ENCODE assay signal across 1 cellular context in the genomic region with DNA sequence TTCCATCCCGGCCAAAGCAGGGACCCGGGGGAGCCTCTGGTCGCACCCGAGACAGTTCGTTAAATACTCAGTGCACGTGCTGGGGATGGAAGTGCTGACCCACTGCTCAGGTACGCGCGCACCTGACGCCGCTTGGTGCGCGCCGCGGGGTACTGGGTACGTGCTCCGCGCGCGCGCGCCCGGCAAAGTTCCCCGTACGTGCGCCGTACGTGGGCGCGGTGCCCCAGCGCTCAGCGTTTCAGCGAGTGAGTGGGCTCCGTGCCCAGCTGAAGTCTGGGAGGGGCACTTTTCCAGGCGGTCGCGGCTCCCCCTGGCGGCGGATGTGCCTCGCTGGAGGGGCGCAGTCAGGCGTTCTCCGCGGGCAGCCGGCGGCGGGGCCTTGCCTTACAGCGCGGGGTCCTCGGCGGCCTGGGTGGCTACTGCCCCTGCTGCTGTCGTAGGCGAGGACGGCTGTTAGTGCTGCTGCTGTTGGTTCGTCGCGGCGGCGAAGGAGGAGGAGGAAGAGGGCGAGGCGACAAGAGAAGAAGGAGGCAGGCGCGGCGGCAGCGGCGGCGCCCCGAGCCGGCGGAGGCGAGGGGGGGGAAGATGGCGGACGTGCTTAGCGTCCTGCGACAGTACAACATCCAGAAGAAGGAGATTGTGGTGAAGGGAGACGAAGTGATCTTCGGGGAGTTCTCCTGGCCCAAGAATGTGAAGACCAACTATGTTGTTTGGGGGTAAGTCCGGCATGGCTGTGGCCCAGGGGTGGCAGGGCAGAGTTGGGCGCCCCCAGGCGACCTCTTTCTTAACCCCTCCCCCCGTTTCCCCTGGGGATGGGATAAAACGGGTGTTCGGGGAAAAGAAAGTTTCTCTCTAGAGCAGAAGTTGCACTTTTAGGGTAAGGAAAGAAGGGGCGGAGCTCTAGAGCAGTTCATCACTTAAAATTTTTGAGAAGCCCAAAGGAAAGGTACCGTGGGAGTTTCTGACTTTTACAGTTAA.
TF ChIP-seq lines count a peak whose summit lies in the region.

A gene (plus strand): TSS at position 416 of the 978 bp plus-strand sequence. CDS start 170 bp downstream, at position 586.

TF ChIP-seq in K562, 482 proteins besides CTCF, POLR2A, EP300 and RAD21 (continued from another document and continues in another):
- TF ChIP-seq TAF1 (IDR thresholded peaks at IDR 0.05; ENCODE audit: control insufficient read depth, extremely low read depth, insufficient read depth, low read length, severe bottlenecking): peak; percentile 82
- TF ChIP-seq NR3C1 (CRISPR knock-in tag; IDR thresholded peaks at IDR 0.05): 0 out of 2 replicates have a peak, but pooled peaks have one; percentile 44
- TF ChIP-seq MAFF (IDR thresholded peaks at IDR 0.05; ENCODE audit: low read length): no peak
- TF ChIP-seq, protein P1, sequence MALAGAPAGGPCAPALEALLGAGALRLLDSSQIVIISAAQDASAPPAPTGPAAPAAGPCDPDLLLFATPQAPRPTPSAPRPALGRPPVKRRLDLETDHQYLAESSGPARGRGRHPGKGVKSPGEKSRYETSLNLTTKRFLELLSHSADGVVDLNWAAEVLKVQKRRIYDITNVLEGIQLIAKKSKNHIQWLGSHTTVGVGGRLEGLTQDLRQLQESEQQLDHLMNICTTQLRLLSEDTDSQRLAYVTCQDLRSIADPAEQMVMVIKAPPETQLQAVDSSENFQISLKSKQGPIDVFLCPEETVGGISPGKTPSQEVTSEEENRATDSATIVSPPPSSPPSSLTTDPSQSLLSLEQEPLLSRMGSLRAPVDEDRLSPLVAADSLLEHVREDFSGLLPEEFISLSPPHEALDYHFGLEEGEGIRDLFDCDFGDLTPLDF (CRISPR knock-in tag; IDR thresholded peaks at IDR 0.05): peak; percentile 89
- TF ChIP-seq ZNF239 (CRISPR knock-in tag; IDR thresholded peaks at IDR 0.05): no peak; the same call in 1 of the 2 replicates
- no peak for TF ChIP-seq ZNF830 (CRISPR knock-in tag; IDR thresholded peaks at IDR 0.05)
- TF ChIP-seq RFX5 (IDR thresholded peaks at IDR 0.05; ENCODE audit: low read depth, low read length): no peak
- TF ChIP-seq FOXK1 (CRISPR knock-in tag; IDR thresholded peaks at IDR 0.05; ENCODE audit: borderline replicate concordance): no peak
- no peak; the same call in 1 of the 2 replicates for TF ChIP-seq DPF2 (IDR thresholded peaks at IDR 0.05)
- TF ChIP-seq GTF2F1 (IDR thresholded peaks at IDR 0.05; ENCODE audit: low read depth, low read length): peak; percentile 83
- no peak for TF ChIP-seq ZC3H4 (CRISPR knock-in tag; IDR thresholded peaks at IDR 0.05; ENCODE audit: borderline replicate concordance)
- TF ChIP-seq TRIM28 (IDR thresholded peaks at IDR 0.05): no peak; the same call in 1 of the 2 replicates
- TF ChIP-seq MAFK (IDR thresholded peaks at IDR 0.05; ENCODE audit: low read length): peak; percentile 31; the same call in 1 of the 2 replicates
- TF ChIP-seq MYC (IDR thresholded peaks at IDR 0.05; ENCODE audit: low read depth, low read length): peak; percentile 93
- peak; percentile 48 for TF ChIP-seq MYC (CRISPR knock-in tag; IDR thresholded peaks at IDR 0.05; ENCODE audit: borderline replicate concordance, low read depth)
- TF ChIP-seq SP2 (IDR thresholded peaks at IDR 0.05; ENCODE audit: extremely low read depth, low read depth, low read length, poor library complexity, severe bottlenecking): no peak
- TF ChIP-seq, protein P2, sequence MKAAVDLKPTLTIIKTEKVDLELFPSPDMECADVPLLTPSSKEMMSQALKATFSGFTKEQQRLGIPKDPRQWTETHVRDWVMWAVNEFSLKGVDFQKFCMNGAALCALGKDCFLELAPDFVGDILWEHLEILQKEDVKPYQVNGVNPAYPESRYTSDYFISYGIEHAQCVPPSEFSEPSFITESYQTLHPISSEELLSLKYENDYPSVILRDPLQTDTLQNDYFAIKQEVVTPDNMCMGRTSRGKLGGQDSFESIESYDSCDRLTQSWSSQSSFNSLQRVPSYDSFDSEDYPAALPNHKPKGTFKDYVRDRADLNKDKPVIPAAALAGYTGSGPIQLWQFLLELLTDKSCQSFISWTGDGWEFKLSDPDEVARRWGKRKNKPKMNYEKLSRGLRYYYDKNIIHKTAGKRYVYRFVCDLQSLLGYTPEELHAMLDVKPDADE (conservative IDR thresholded peaks at IDR 0.05; ENCODE audit: control insufficient read depth, low read depth, low read length): peak; percentile 36; the same call in 1 of the 2 replicates
- no peak for TF ChIP-seq IFI16 (CRISPR knock-in tag; IDR thresholded peaks at IDR 0.05)
- TF ChIP-seq, protein P3, sequence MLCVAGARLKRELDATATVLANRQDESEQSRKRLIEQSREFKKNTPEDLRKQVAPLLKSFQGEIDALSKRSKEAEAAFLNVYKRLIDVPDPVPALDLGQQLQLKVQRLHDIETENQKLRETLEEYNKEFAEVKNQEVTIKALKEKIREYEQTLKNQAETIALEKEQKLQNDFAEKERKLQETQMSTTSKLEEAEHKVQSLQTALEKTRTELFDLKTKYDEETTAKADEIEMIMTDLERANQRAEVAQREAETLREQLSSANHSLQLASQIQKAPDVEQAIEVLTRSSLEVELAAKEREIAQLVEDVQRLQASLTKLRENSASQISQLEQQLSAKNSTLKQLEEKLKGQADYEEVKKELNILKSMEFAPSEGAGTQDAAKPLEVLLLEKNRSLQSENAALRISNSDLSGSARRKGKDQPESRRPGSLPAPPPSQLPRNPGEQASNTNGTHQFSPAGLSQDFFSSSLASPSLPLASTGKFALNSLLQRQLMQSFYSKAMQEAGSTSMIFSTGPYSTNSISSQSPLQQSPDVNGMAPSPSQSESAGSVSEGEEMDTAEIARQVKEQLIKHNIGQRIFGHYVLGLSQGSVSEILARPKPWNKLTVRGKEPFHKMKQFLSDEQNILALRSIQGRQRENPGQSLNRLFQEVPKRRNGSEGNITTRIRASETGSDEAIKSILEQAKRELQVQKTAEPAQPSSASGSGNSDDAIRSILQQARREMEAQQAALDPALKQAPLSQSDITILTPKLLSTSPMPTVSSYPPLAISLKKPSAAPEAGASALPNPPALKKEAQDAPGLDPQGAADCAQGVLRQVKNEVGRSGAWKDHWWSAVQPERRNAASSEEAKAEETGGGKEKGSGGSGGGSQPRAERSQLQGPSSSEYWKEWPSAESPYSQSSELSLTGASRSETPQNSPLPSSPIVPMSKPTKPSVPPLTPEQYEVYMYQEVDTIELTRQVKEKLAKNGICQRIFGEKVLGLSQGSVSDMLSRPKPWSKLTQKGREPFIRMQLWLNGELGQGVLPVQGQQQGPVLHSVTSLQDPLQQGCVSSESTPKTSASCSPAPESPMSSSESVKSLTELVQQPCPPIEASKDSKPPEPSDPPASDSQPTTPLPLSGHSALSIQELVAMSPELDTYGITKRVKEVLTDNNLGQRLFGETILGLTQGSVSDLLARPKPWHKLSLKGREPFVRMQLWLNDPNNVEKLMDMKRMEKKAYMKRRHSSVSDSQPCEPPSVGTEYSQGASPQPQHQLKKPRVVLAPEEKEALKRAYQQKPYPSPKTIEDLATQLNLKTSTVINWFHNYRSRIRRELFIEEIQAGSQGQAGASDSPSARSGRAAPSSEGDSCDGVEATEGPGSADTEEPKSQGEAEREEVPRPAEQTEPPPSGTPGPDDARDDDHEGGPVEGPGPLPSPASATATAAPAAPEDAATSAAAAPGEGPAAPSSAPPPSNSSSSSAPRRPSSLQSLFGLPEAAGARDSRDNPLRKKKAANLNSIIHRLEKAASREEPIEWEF (CRISPR knock-in tag; IDR thresholded peaks at IDR 0.05): no peak
- TF ChIP-seq HSF4 (CRISPR knock-in tag; IDR thresholded peaks at IDR 0.05; ENCODE audit: borderline replicate concordance): no peak
- TF ChIP-seq, protein P4, sequence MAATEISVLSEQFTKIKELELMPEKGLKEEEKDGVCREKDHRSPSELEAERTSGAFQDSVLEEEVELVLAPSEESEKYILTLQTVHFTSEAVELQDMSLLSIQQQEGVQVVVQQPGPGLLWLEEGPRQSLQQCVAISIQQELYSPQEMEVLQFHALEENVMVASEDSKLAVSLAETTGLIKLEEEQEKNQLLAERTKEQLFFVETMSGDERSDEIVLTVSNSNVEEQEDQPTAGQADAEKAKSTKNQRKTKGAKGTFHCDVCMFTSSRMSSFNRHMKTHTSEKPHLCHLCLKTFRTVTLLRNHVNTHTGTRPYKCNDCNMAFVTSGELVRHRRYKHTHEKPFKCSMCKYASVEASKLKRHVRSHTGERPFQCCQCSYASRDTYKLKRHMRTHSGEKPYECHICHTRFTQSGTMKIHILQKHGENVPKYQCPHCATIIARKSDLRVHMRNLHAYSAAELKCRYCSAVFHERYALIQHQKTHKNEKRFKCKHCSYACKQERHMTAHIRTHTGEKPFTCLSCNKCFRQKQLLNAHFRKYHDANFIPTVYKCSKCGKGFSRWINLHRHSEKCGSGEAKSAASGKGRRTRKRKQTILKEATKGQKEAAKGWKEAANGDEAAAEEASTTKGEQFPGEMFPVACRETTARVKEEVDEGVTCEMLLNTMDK (IDR thresholded peaks at IDR 0.05; ENCODE audit: borderline replicate concordance, insufficient read depth, low read depth, low read length, poor library complexity, severe bottlenecking): peak; percentile 97
- TF ChIP-seq GATAD2B (IDR thresholded peaks at IDR 0.05; ENCODE audit: borderline replicate concordance): peak; percentile 66
- TF ChIP-seq, protein P5, sequence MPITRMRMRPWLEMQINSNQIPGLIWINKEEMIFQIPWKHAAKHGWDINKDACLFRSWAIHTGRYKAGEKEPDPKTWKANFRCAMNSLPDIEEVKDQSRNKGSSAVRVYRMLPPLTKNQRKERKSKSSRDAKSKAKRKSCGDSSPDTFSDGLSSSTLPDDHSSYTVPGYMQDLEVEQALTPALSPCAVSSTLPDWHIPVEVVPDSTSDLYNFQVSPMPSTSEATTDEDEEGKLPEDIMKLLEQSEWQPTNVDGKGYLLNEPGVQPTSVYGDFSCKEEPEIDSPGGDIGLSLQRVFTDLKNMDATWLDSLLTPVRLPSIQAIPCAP (CRISPR knock-in tag; IDR thresholded peaks at IDR 0.05; ENCODE audit: borderline replicate concordance): no peak
- TF ChIP-seq, protein P6, sequence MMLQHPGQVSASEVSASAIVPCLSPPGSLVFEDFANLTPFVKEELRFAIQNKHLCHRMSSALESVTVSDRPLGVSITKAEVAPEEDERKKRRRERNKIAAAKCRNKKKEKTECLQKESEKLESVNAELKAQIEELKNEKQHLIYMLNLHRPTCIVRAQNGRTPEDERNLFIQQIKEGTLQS (IDR thresholded peaks at IDR 0.05): no peak
- TF ChIP-seq, protein P6 (CRISPR knock-in tag; conservative IDR thresholded peaks at IDR 0.05): no peak; the same call in 1 of the 2 replicates
- no peak for TF ChIP-seq JUNB (CRISPR knock-in tag; conservative IDR thresholded peaks at IDR 0.05)
- no peak for TF ChIP-seq ZNF184 (CRISPR knock-in tag; IDR thresholded peaks at IDR 0.05)
- no peak for TF ChIP-seq NFIX (CRISPR knock-in tag; IDR thresholded peaks at IDR 0.05; ENCODE audit: low read depth)
- TF ChIP-seq, protein P7, sequence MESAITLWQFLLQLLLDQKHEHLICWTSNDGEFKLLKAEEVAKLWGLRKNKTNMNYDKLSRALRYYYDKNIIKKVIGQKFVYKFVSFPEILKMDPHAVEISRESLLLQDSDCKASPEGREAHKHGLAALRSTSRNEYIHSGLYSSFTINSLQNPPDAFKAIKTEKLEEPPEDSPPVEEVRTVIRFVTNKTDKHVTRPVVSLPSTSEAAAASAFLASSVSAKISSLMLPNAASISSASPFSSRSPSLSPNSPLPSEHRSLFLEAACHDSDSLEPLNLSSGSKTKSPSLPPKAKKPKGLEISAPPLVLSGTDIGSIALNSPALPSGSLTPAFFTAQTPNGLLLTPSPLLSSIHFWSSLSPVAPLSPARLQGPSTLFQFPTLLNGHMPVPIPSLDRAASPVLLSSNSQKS (CRISPR knock-in tag; IDR thresholded peaks at IDR 0.05): no peak
- peak; percentile 21 for TF ChIP-seq MTA2 (IDR thresholded peaks at IDR 0.05; ENCODE audit: low read depth)
- TF ChIP-seq ZNF175 (CRISPR knock-in tag; IDR thresholded peaks at IDR 0.05; ENCODE audit: low read depth): peak; percentile 68
- TF ChIP-seq RB1 (IDR thresholded peaks at IDR 0.05; ENCODE audit: low read depth): peak; percentile 99
- peak; percentile 97 for TF ChIP-seq RBBP5 (IDR thresholded peaks at IDR 0.05; ENCODE audit: borderline replicate concordance, insufficient read depth, low read length, poor library complexity, severe bottlenecking)
- peak; percentile 98 for TF ChIP-seq U2AF1 (optimal IDR thresholded peaks at IDR 0.05; ENCODE audit: low read depth, low read length)
- TF ChIP-seq BRD9 (IDR thresholded peaks at IDR 0.05; ENCODE audit: low read depth, partially characterized antibody): peak; percentile 89
- TF ChIP-seq, protein P8, sequence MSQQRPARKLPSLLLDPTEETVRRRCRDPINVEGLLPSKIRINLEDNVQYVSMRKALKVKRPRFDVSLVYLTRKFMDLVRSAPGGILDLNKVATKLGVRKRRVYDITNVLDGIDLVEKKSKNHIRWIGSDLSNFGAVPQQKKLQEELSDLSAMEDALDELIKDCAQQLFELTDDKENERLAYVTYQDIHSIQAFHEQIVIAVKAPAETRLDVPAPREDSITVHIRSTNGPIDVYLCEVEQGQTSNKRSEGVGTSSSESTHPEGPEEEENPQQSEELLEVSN (IDR thresholded peaks at IDR 0.05; ENCODE audit: borderline replicate concordance in 1 of 2, extremely low read depth in 1 of 2, insufficient read depth in 1 of 2, insufficient read length in 1 of 2, low read depth in 1 of 2, low read length in 1 of 2, poor library complexity in 1 of 2, severe bottlenecking in 1 of 2): peak; percentile 76 to 79
- TF ChIP-seq DACH1 (IDR thresholded peaks at IDR 0.05; ENCODE audit: partially characterized antibody): peak; percentile 89
- TF ChIP-seq, protein P9, sequence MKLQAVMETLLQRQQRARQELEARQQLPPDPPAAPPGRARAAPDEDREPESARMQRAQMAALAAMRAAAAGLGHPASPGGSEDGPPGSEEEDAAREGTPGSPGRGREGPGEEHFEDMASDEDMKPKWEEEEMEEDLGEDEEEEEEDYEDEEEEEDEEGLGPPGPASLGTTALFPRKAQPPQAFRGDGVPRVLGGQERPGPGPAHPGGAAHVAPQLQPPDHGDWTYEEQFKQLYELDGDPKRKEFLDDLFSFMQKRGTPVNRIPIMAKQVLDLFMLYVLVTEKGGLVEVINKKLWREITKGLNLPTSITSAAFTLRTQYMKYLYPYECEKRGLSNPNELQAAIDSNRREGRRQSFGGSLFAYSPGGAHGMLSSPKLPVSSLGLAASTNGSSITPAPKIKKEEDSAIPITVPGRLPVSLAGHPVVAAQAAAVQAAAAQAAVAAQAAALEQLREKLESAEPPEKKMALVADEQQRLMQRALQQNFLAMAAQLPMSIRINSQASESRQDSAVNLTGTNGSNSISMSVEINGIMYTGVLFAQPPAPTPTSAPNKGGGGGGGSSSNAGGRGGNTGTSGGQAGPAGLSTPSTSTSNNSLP (IDR thresholded peaks at IDR 0.05; ENCODE audit: borderline replicate concordance, low read depth, low read length): no peak
- TF ChIP-seq ZNF41 (CRISPR knock-in tag; conservative IDR thresholded peaks at IDR 0.05): no peak
- TF ChIP-seq ATF1 (CRISPR knock-in tag; IDR thresholded peaks at IDR 0.05): no peak
- peak; percentile 94 for TF ChIP-seq ATF1 (tag; IDR thresholded peaks at IDR 0.05)
- peak; percentile 90 for TF ChIP-seq ZNF644 (tag; IDR thresholded peaks at IDR 0.05; ENCODE audit: low read depth)
